ENCODE assay signal across 8 cellular contexts in the genomic region with DNA sequence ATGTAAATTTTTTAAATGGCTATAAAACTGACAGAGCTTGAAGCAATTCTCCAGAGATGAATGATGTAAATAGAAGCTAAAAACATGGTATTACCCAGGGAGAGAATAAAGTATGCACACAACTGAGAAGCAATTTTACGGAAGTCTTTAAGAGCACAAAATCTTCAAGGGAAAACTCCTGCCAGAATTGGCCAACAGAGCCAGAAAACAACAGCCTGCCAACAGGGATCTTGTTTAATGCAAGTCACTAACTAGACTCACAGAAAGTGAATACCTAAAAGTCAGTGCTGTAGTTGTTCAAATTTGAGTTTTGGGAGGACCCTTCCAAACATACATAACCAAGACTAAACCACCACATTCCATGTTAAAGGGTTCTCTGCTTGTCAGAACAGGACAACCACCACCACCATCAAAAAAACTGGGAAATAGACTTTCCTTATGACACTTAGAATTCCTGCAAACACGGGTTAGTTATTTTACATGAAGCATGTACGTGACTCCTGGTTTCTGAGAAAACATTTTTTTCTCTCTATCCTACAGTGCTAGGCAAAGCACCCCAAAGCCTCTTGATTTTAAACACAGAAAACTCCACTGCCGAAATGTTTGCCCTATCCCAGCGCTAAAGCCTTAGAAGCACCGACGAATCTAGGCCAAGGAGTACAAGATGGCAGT. TPM values are rescaled to one million over a fixed set of nuclear protein-coding genes. Genes with fewer than 3 reads are reported as not detected.
DNase-seq lines count a peak whose midpoint lies in the region; ATAC-seq and TF ChIP-seq lines count a peak whose summit lies in the region.

No MANE protein-coding gene starts in this region.

- peaks cover 44% of the 10 kb centered on the region for H3K4me1 Mint-ChIP-seq in osteocyte (ENCODE audit: unreplicated experiment)

- no peaks in the 10 kb centered on the region for H3K9me3 ChIP-seq in SJCRH30 (replicated peaks)

- no peak overlapping the region for H3K27ac ChIP-seq in SJCRH30

- H3K4me3 ChIP-seq in SJCRH30 (peak overlapping the region; percentile 92), epithelial cell of proximal tubule (ENCODE audit: low read depth, low read length) (peak overlapping the region; percentile 80)

- peak overlapping the region; percentile 96 for H3K4me3 Mint-ChIP-seq in osteocyte (ENCODE audit: unreplicated experiment)

- no peaks in the 10 kb centered on the region for H3K27me3 Mint-ChIP-seq in osteocyte (ENCODE audit: unreplicated experiment)

- no peaks in the 10 kb centered on the region for H3K27me3 ChIP-seq in SJCRH30

- ATAC-seq in HG02870 (IDR thresholded peaks at IDR 0.05; ENCODE audit: unreplicated experiment) = no peak

- TF ChIP-seq CTCF in epithelial cell of proximal tubule (conservative IDR thresholded peaks at IDR 0.05; ENCODE audit: low read depth, low read length) = no peak
- TF ChIP-seq CTCF in osteocyte (IDR thresholded peaks at IDR 0.05) = no peak

- peaks cover 6% of the 10 kb centered on the region; the same call in 1 of the 2 replicates for H3K4me1 ChIP-seq in SJCRH30

- peaks cover 1% of the 10 kb centered on the region for H3K36me3 Mint-ChIP-seq in osteocyte (ENCODE audit: unreplicated experiment)

- no peaks in the 10 kb centered on the region for H3K36me3 ChIP-seq in SJCRH30

- H3K27ac Mint-ChIP-seq in osteocyte (ENCODE audit: unreplicated experiment) = peak overlapping the region; percentile 96

- H3K9me3 Mint-ChIP-seq in osteocyte (ENCODE audit: unreplicated experiment) = no peaks in the 10 kb centered on the region

- peak; percentile 19 for DNase-seq in SIG-M5 treated with dmso at 0.1 percent for 504 hours (lab: John Stamatoyannopoulos, UW; ENCODE audit: unreplicated experiment)
- no peak for DNase-seq in SIG-M5 (lab: John Stamatoyannopoulos, UW)
- no peak for DNase-seq in SJCRH30
- DNase-seq in epithelial cell of proximal tubule (ENCODE audit: low read depth) = no peak
- no peak for DNase-seq in osteocyte (ENCODE audit: extremely low spot score, unreplicated experiment)
- no peak for DNase-seq in activated gamma-delta T cell treated with Interleukin-2 at 50 U/mL for 16 hours
- DNase-seq in NCI-H510A (lab: John Stamatoyannopoulos, UW) = no peak

RNA-seq across cellular contexts. Expression of a gene that starts 1.6 kb away (rescaled TPM):
- 30.1 and 34.7 TPM in 2 replicates for total RNA-seq in SJCRH30 (2014; rRNA removed; shearing (Covaris generic))
- total RNA-seq in epithelial cell of proximal tubule (19.8 and 20.6 TPM in 2 replicates), osteocyte (62.4 and 64.8 TPM in 2 replicates)
